Comparison of ENCODE assay signal across 8 cellular contexts in the genomic region with DNA sequence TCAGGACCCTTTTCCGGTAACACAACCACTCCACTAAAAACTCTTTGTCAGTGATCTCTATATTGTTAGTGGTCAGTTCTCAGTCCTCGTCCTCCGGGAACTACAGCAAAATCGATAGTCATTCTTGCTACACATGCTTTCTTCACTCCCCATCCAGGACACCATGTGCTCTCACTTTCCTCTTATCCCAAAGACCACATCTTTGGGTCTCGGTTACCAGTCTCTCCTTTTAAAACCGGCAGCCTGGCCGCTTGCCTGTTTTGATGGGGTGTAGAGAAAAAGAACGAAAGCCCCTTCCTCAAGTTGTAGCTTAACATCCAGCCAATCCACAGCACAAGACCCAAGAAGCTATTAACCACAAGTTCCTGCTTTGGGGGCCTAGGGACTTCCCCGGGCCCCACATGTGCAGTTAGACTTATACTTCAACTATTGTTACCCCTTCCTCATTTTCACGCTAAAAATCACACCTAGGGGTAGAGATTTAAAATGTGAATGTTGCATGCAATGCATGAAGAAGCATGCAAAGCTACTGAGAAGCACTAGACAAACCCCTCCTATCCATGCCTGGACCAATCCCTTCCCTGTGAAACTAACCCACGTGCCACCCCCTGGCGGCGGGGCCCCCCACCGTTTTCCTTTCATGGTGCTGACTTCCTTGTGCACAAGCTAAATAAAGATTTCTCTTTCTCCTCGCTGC. TPM values are rescaled to one million over a fixed set of nuclear protein-coding genes. Genes with fewer than 3 reads are reported as not detected.
DNase-seq lines count a peak whose midpoint lies in the region; ATAC-seq and TF ChIP-seq lines count a peak whose summit lies in the region.

No MANE protein-coding gene starts in this region.

- H3K4me1 ChIP-seq in PC-9 (replicated peaks; ENCODE audit: insufficient read depth) (0 out of 2 replicates have a peak, but pooled peaks cover 5% of the 10 kb centered on the region), ascending aorta (peaks cover 15 to 25% of the 10 kb centered on the region in 2 donors), sigmoid colon (peaks cover 0 to 43% (median 37%) of the 10 kb centered on the region in 4 donors), left lung (peaks cover 4 to 41% of the 10 kb centered on the region in 2 donors)

- TF ChIP-seq CTCF in GM06990 (IDR thresholded peaks at IDR 0.05; ENCODE audit: insufficient read depth, low read length, poor library complexity, severe bottlenecking): no peak
- TF ChIP-seq CTCF in PC-9 (conservative IDR thresholded peaks at IDR 0.05): no peak
- no peak for TF ChIP-seq CTCF in ascending aorta (IDR thresholded peaks at IDR 0.05)
- no peak for TF ChIP-seq CTCF in sigmoid colon (IDR thresholded peaks at IDR 0.05)
- no peak for TF ChIP-seq CTCF in left lung (IDR thresholded peaks at IDR 0.05)

- no peak for TF ChIP-seq POLR2A in sigmoid colon (IDR thresholded peaks at IDR 0.05)

- peaks cover 31% of the 10 kb centered on the region for H3K79me2 ChIP-seq in PC-9 (ENCODE audit: low read depth)

- H3K27me3 ChIP-seq in GM06990 (replicated peaks; ENCODE audit: control insufficient read depth, insufficient read depth, low read length) (no peaks in the 10 kb centered on the region), PC-9 (ENCODE audit: insufficient read depth, low read depth) (no peaks in the 10 kb centered on the region), ascending aorta (no peaks in the 10 kb centered on the region), sigmoid colon (no peaks in the 10 kb centered on the region), left lung (no peaks in the 10 kb centered on the region)

- peak overlapping the region; percentile 93 for H3K4me2 ChIP-seq in PC-9

- H3K4me3 ChIP-seq in GM06990 (replicated peaks; ENCODE audit: low read depth, low read length) (peak overlapping the region; percentile 69), PC-9 (peak overlapping the region; percentile 84), ascending aorta (peak overlapping the region; percentile 98 to 99), sigmoid colon (peak overlapping the region in 1 of 4 donors; percentile 91), left lung (peak overlapping the region in 1 of 2 donors; percentile 90)

- no peak for ATAC-seq in left lung
- no peak for ATAC-seq in GM21737 (IDR thresholded peaks at IDR 0.05; ENCODE audit: unreplicated experiment)

- DNase-seq in GM06990 (ENCODE audit: extremely low read depth, insufficient read length) (peak; percentile 66), PC-9 (no peak), ascending aorta (ENCODE audit: low spot score in 2 of 2) (no peak), sigmoid colon (no peak), NCI-H510A treated with DMSO at 0.1 percent for 48 hours (lab: John Stamatoyannopoulos, UW) (no peak), left lung (no peak), HCEC 1CT (no peak)

- TF ChIP-seq EP300 in sigmoid colon (IDR thresholded peaks at IDR 0.05): no peak

- H3K27ac ChIP-seq in PC-9 (peak overlapping the region; percentile 74; the same call in 1 of the 2 replicates), ascending aorta (no peak overlapping the region), sigmoid colon (peak overlapping the region in 3 of 4 donors; percentile 93 to 95 (median 95)), left lung (peak overlapping the region in 1 of 2 donors; percentile 95)

- H3K9me3 ChIP-seq in PC-9 (ENCODE audit: insufficient read depth, low read depth) (no peaks in the 10 kb centered on the region), ascending aorta (no peaks in the 10 kb centered on the region), sigmoid colon (no peaks in the 10 kb centered on the region), left lung (peaks cover 0 to 8% of the 10 kb centered on the region in 2 donors)

- CTCF ChIA-PET in PC-9 (lab: Charles Lee): no interaction called here

- H4K20me1 ChIP-seq in PC-9 (ENCODE audit: insufficient read depth): no peaks in the 10 kb centered on the region; the same call in 1 of the 2 replicates

- POLR2A ChIA-PET in PC-9 (lab: Charles Lee; ENCODE audit: unreplicated experiment): no interaction called here

- 55 to 83% methylated on average over 15 of the region's 15 CpGs for WGBS in sigmoid colon, 2 donors

- H3K9me2 ChIP-seq in PC-9 (ENCODE audit: insufficient read depth): no peaks in the 10 kb centered on the region

- peak overlapping the region; percentile 94; the same call in 1 of the 2 replicates for H2AFZ ChIP-seq in PC-9

- intact Hi-C loops in PC-9 (cut with micrococcal nuclease; ENCODE audit: unreplicated experiment): no loop called here
- intact Hi-C loops in ascending aorta (cut with DNase I): no loop called here
- intact Hi-C loops in sigmoid colon (cut with DNase I): loop anchor here (2.0 to 5.0 kb wide), 2 partner anchors 24 to 49 kb away; no protein-coding TSS in a partner anchor
- intact Hi-C loops in left lung (cut with DNase I): no loop called here

- no peaks in the 10 kb centered on the region for H3F3A ChIP-seq in PC-9 (ENCODE audit: insufficient read depth, low read depth)

- H3K36me3 ChIP-seq in GM06990 (ENCODE audit: control insufficient read depth, insufficient read depth, low read length) (no peaks in the 10 kb centered on the region), PC-9 (ENCODE audit: low read depth) (no peaks in the 10 kb centered on the region), ascending aorta (peaks cover 0 to under 1% of the 10 kb centered on the region in 2 donors), sigmoid colon (peaks cover 0 to 4% (median under 1%) of the 10 kb centered on the region in 4 donors), left lung (peaks cover 0 to 7% of the 10 kb centered on the region in 2 donors)

- no TSS peak for BruUV-seq in PC-9 (replicated peaks; lab: Mats Ljungman, UMichigan)

RNA-seq across cellular contexts. Expression of gene TOLLIP, which starts 1.5 kb away (rescaled TPM):
- total RNA-seq in PC-9 (2021) (29.5 and 35.8 TPM in 2 replicates), ascending aorta (63.0 TPM), sigmoid colon (10 to 100 TPM; 25.0 to 39.1 (median 36.0) TPM), left lung (10 to 100 TPM; 54.7 to 63.5 TPM)
- 10 to 100 TPM; 27.0 to 41.2 (median 36.9) TPM for polyA plus RNA-seq in sigmoid colon

Comparison
In these comparisons a context has a peak if more than half of its experiments do, and no peak if none do; other contexts are left out.
1. H3K27ac ChIP-seq: peak in PC-9 (single experiment) and sigmoid colon (3 of 4); none in ascending aorta (0 of 2).